Comparison of ENCODE assay signal across 11 cellular contexts in genomic region chr9:130447193-130447816, GRCh38. TPM values are rescaled to one million over a fixed set of nuclear protein-coding genes. Genes with fewer than 3 reads are reported as not detected.
DNase-seq lines count a peak whose midpoint lies in the region; ATAC-seq and TF ChIP-seq lines count a peak whose summit lies in the region.
"Had no signal": no experiment of that assay in that cellular context is flagged by ENCODE, and none has a peak within 500 bp of the region (broad histone marks: within the 10 kb centered on the region; RNA-seq: fewer than 3 reads in every experiment).

No MANE protein-coding gene starts in this region.

- TF ChIP-seq CTCF in heart left ventricle (IDR thresholded peaks at IDR 0.05) (no peak), right lobe of liver (IDR thresholded peaks at IDR 0.05) (no peak), vagina (IDR thresholded peaks at IDR 0.05) (no peak)
- no peak for TF ChIP-seq CTCF in CD4-positive, alpha-beta T cell (IDR thresholded peaks at IDR 0.05)

- H3K4me1 ChIP-seq in heart left ventricle (peaks cover 22 to 80% (median 58%) of the 10 kb centered on the region in 12 donors), right lobe of liver (peaks cover 0 to 76% (median 35%) of the 10 kb centered on the region in 4 donors), vagina (peaks cover 76% of the 10 kb centered on the region)

- no peaks in the 10 kb centered on the region for H3K4me1 Mint-ChIP-seq in CD4-positive, alpha-beta T cell (ENCODE audit: low read depth)

- WGBS in heart left ventricle, 4 donors: 77 to 82% (median 80%) methylated on average over 10 to 12 of the region's 12 CpGs
- 28% methylated on average over 7 of the region's 12 CpGs for WGBS in right lobe of liver (ENCODE audit: insufficient coverage, low coverage, low lambda C conversion rate, missing lambda C conversion rate)

- H3K9me3 ChIP-seq in heart left ventricle (peaks cover 0 to under 1% (median 0%) of the 10 kb centered on the region in 12 donors), SK-N-MC (ENCODE audit: low read depth, low read length) (no peaks in the 10 kb centered on the region), right lobe of liver (no peaks in the 10 kb centered on the region), vagina (no peaks in the 10 kb centered on the region)
- H3K9me3 ChIP-seq in CD4-positive, alpha-beta T cell (ENCODE audit: control insufficient read depth, low read length): no peaks in the 10 kb centered on the region

- DNase-seq in heart left ventricle: no peak
- DNase-seq in Right ventricle myocardium superior: no peak
- no peak for DNase-seq in SK-N-MC (ENCODE audit: low read depth, low spot score)
- DNase-seq in right lobe of liver: peak in 1 of 3 donors; percentile 54
- DNase-seq in vagina (ENCODE audit: extremely low spot score in 2 of 2): no peak
- no peak for DNase-seq in stimulated activated naive CD4-positive, alpha-beta T cell (lab: John Stamatoyannopoulos, UW)
- DNase-seq in NOMO-1 (lab: John Stamatoyannopoulos, UW; ENCODE audit: unreplicated experiment in 2 of 2): no peak
- DNase-seq in CD4-positive, alpha-beta T cell: no peak
- DNase-seq: activated CD4-positive, alpha-beta T cell treated with anti-CD3 and anti-CD28 coated beads for 4 hours; activated naive CD8-positive, alpha-beta T cell treated with anti-CD3 and anti-CD28 coated beads, Interleukin-2, amount 10 ng/mL, durations not matched to agents 7 days and 5 days; stimulated activated CD8-positive, alpha-beta memory T cell treated with anti-CD3 and anti-CD28 coated beads, Interleukin-4, amount 100 ng/mL, for 48 hours had no signal

- H3K4me3 ChIP-seq in heart left ventricle: peak overlapping the region in 3 of 12 donors; percentile 76 to 81 (median 78)
- peak overlapping the region; percentile 86 for H3K4me3 ChIP-seq in SK-N-MC
- peak overlapping the region; percentile 81 to 96 (median 94) for H3K4me3 ChIP-seq in right lobe of liver
- no peak overlapping the region for H3K4me3 ChIP-seq in vagina

- TF ChIP-seq POLR2A in heart left ventricle (IDR thresholded peaks at IDR 0.05) (no peak), right lobe of liver (IDR thresholded peaks at IDR 0.05) (no peak), vagina (IDR thresholded peaks at IDR 0.05) (no peak)

- CTCF ChIA-PET in CD4-positive, alpha-beta T cell (lab: Charles Lee): no interaction called here

- no peaks in the 10 kb centered on the region for H3K36me3 ChIP-seq in heart left ventricle
- H3K36me3 ChIP-seq in SK-N-MC (ENCODE audit: insufficient read depth, low read length): peaks cover 8% of the 10 kb centered on the region; the same call in 1 of the 2 replicates
- H3K36me3 ChIP-seq in right lobe of liver: peaks cover 0 to 3% (median 0%) of the 10 kb centered on the region in 4 donors
- H3K36me3 ChIP-seq in vagina: no peaks in the 10 kb centered on the region

- ATAC-seq in heart left ventricle: no peak
- no peak for ATAC-seq in Right ventricle myocardium superior (ENCODE audit: poor library complexity)
- no peak for ATAC-seq in right lobe of liver
- ATAC-seq in CD4-positive, alpha-beta T cell (ENCODE audit: poor library complexity): no peak

- H3K27me3 ChIP-seq in heart left ventricle (peaks cover 0 to 22% (median 0%) of the 10 kb centered on the region in 9 donors), right lobe of liver (no peaks in the 10 kb centered on the region), vagina (no peaks in the 10 kb centered on the region)
- H3K27me3 ChIP-seq in CD4-positive, alpha-beta T cell (ENCODE audit: control insufficient read depth, insufficient read depth, low read length): peaks cover 38% of the 10 kb centered on the region

- peak overlapping the region; percentile 87 for H3K9ac ChIP-seq in SK-N-MC (ENCODE audit: insufficient read length)

- no peak overlapping the region for H3K4me3 Mint-ChIP-seq in CD4-positive, alpha-beta T cell
- H3K4me3 Mint-ChIP-seq: activated naive CD8-positive, alpha-beta T cell treated with anti-CD3 and anti-CD28 coated beads, Interleukin-2, amount 10 ng/mL, durations not matched to agents 7 days and 5 days had no signal

- no peaks in the 10 kb centered on the region for H3K9me3 Mint-ChIP-seq in CD4-positive, alpha-beta T cell
- H3K9me3 Mint-ChIP-seq: activated naive CD8-positive, alpha-beta T cell treated with anti-CD3 and anti-CD28 coated beads, Interleukin-2, amount 10 ng/mL, durations not matched to agents 7 days and 5 days had no signal

- POLR2A ChIA-PET in CD4-positive, alpha-beta T cell (lab: Charles Lee): no interaction called here

- intact Hi-C loops in heart left ventricle (cut with DNase I) (loop anchor here in 1 of 10 donors (5.0 kb wide), 1 partner anchor 130 kb away; the partner anchor contains the start of gene FUBP3), Right ventricle myocardium superior (cut with DNase I) (no loop called here), right lobe of liver (cut with DNase I) (no loop called here), vagina (cut with DNase I) (no loop called here)
- intact Hi-C loops in CD4-positive, alpha-beta T cell (cut with DNase I, micrococcal nuclease): no loop called here

- H3K36me3 Mint-ChIP-seq in CD4-positive, alpha-beta T cell (ENCODE audit: low read depth): no peaks in the 10 kb centered on the region
- H3K36me3 Mint-ChIP-seq: activated naive CD8-positive, alpha-beta T cell treated with anti-CD3 and anti-CD28 coated beads, Interleukin-2, amount 10 ng/mL, durations not matched to agents 7 days and 5 days had no signal

- peaks cover 43% of the 10 kb centered on the region for H3K27me3 Mint-ChIP-seq in CD4-positive, alpha-beta T cell

- no peak overlapping the region for H3K27ac Mint-ChIP-seq in CD4-positive, alpha-beta T cell

- H3K27ac ChIP-seq in heart left ventricle (peak overlapping the region; percentile 80 to 96 (median 91)), SK-N-MC (peak overlapping the region; percentile 95), right lobe of liver (peak overlapping the region; percentile 80 to 99 (median 91)), vagina (peak overlapping the region; percentile 85)
- H3K27ac ChIP-seq in CD4-positive, alpha-beta T cell (ENCODE audit: low read depth, low read length): no peak overlapping the region

RNA-seq across cellular contexts. Expression of gene ASS1, which starts 2.5 kb away (rescaled TPM):
- total RNA-seq in heart left ventricle (100 to 1,000 TPM in 3 of 9 donors, 10 to 100 TPM in 6; 31.5 to 154 (median 60.5) TPM), Right ventricle myocardium superior (74.4 TPM), right lobe of liver (1,000 to 10,000 TPM in 3 of 6 experiments, 100 to 1,000 TPM in 3; 437 to 1,278 (median 1,014) TPM), vagina (84.0 TPM)
- 10 to 100 TPM; 56.5 to 88.6 TPM for polyA plus RNA-seq in heart left ventricle
- total RNA-seq in CD4-positive, alpha-beta T cell: not detected

Comparison
In these comparisons a context has a peak if more than half of its experiments do, and no peak if none do; other contexts are left out.
1. H3K4me3 ChIP-seq: peak in SK-N-MC (single experiment) and right lobe of liver (3 of 3); none in vagina (0 of 2).
2. RNA of gene ASS1, which starts 2.5 kb away (total RNA-seq): 437 to 1,278 TPM in right lobe of liver, 84.0 TPM in vagina (single experiment), 74.4 TPM in Right ventricle myocardium superior (single experiment) and 31.5 to 154 TPM in heart left ventricle; not detected in CD4-positive, alpha-beta T cell; every median in the first group is over 10 times any median in the second.